19 cellular contexts compared by ENCODE assay signal in genomic region chr10:123318516-123318915, GRCh38.
DNase-seq lines count a peak whose midpoint lies in the region; ATAC-seq, FAIRE-seq and TF ChIP-seq lines count a peak whose summit lies in the region.
"Had no signal": no experiment of that assay in that cellular context is flagged by ENCODE, and none has a peak within 500 bp of the region (broad histone marks: within the 10 kb centered on the region; RNA-seq: fewer than 3 reads in every experiment).

No MANE protein-coding gene starts in this region.

- intact Hi-C loops in activated CD4-positive, alpha-beta memory T cell treated with anti-CD3 and anti-CD28 coated beads for 36 hours (cut with micrococcal nuclease): no loop called here
- intact Hi-C loops in GM12878 (cut with micrococcal nuclease; ENCODE audit: unreplicated experiment): no loop called here
- intact Hi-C loops in prostate gland (cut with DNase I): no loop called here
- intact Hi-C loops in heart left ventricle (cut with DNase I): no loop called here

- TF ChIP-seq POLR2A in GM12891 (IDR thresholded peaks at IDR 0.05; ENCODE audit: low read depth, low read length) (no peak), GM12878 (IDR thresholded peaks at IDR 0.05; ENCODE audit: low read depth, low read length) (no peak), prostate gland (IDR thresholded peaks at IDR 0.05) (no peak), heart left ventricle (IDR thresholded peaks at IDR 0.05) (no peak)

- SMC1A ChIA-PET in GM12878 (lab: Charles Lee; ENCODE audit: uncharacterized antibody, unreplicated experiment): no interaction called here

- FAIRE-seq in GM12891 (lab: Jason Lieb, UNC): peak; percentile 9
- no peak for FAIRE-seq in GM12878 (lab: Jason Lieb, UNC)
- FAIRE-seq: A204.1, GM12892 had no signal

- BruUV-seq in GM12878 (replicated peaks; lab: Mats Ljungman, UMichigan): no TSS peak

- DNase-seq in activated CD4-positive, alpha-beta memory T cell treated with anti-CD3 and anti-CD28 coated beads for 36 hours: peak; percentile 16
- no peak for DNase-seq in activated CD4-positive, alpha-beta memory T cell treated with anti-CD3 and anti-CD28 coated beads, Interleukin-2, amount 10 ng/mL, durations not matched to agents 7 days and 5 days
- DNase-seq in GM12891 (ENCODE audit: insufficient read length, low spot score) (no peak), GM12878 (ENCODE audit: low read depth, low spot score) (no peak), neural progenitor cell (ENCODE audit: low spot score) (no peak), prostate gland (ENCODE audit: low spot score) (no peak), heart left ventricle (no peak)
- DNase-seq: C1 segment of cervical spinal cord, Caco-2, IMR-90, MV-4-11, NCI-H146, NCI-H2081 treated with DMSO at 0.1 percent for 48 hours, NCI-H2227 treated with DMSO at 0.1 percent for 48 hours, NCI-H526 had no signal

- peaks cover 1% of the 10 kb centered on the region for H3K27me3 Mint-ChIP-seq in activated CD4-positive, alpha-beta memory T cell treated with anti-CD3 and anti-CD28 coated beads for 36 hours
- H3K27me3 Mint-ChIP-seq in activated CD4-positive, alpha-beta memory T cell treated with anti-CD3 and anti-CD28 coated beads, Interleukin-2, amount 10 ng/mL, durations not matched to agents 7 days and 5 days: no peaks in the 10 kb centered on the region
- H3K27me3 Mint-ChIP-seq in stimulated activated memory B cell treated with anti-CD40 and anti-IgM and Interleukin-4, amounts not matched to agents 10 μg/mL and 1 μg/mL and 100 μg/mL, for 72 hours: no peaks in the 10 kb centered on the region
- H3K27me3 Mint-ChIP-seq in neural progenitor cell (ENCODE audit: insufficient read depth, low read depth): no peaks in the 10 kb centered on the region

- H3K27ac Mint-ChIP-seq in activated CD4-positive, alpha-beta memory T cell treated with anti-CD3 and anti-CD28 coated beads for 36 hours: no peak overlapping the region
- H3K27ac Mint-ChIP-seq in activated CD4-positive, alpha-beta memory T cell treated with anti-CD3 and anti-CD28 coated beads, Interleukin-2, amount 10 ng/mL, durations not matched to agents 7 days and 5 days: no peak overlapping the region
- peak overlapping the region; percentile 4 for H3K27ac Mint-ChIP-seq in stimulated activated memory B cell treated with anti-CD40 and anti-IgM and Interleukin-4, amounts not matched to agents 10 μg/mL and 1 μg/mL and 100 μg/mL, for 72 hours
- H3K27ac Mint-ChIP-seq in neural progenitor cell: no peak overlapping the region

- CTCF ChIA-PET in activated CD4-positive, alpha-beta memory T cell treated with anti-CD3 and anti-CD28 coated beads for 36 hours (lab: Charles Lee): no interaction called here
- CTCF ChIA-PET in activated CD4-positive, alpha-beta memory T cell treated with anti-CD3 and anti-CD28 coated beads, Interleukin-2, amount 10 ng/mL, durations not matched to agents 7 days and 5 days (lab: Charles Lee): no interaction called here
- CTCF ChIA-PET in GM12878 (lab: Yijun Ruan, JAX): no interaction called here

- no peaks in the 10 kb centered on the region for H3F3A ChIP-seq in neural progenitor cell (ENCODE audit: low read depth)

- TF ChIP-seq EP300 in GM12878 (IDR thresholded peaks at IDR 0.05; ENCODE audit: borderline replicate concordance in 1 of 2, control insufficient read depth in 1 of 2, low read depth in 2 of 2, low read length in 2 of 2): no peak

- H3K36me3 ChIP-seq in GM12878 (ENCODE audit: control insufficient read depth in 2 of 2, insufficient read depth in 2 of 2, low read length in 1 of 2) (no peaks in the 10 kb centered on the region), neural progenitor cell (no peaks in the 10 kb centered on the region), prostate gland (no peaks in the 10 kb centered on the region), heart left ventricle (no peaks in the 10 kb centered on the region)

- H3K4me3 ChIP-seq in GM12878: no peak overlapping the region
- H3K4me3 ChIP-seq in neural progenitor cell: no peak overlapping the region
- no peak overlapping the region for H3K4me3 ChIP-seq in prostate gland
- H3K4me3 ChIP-seq in heart left ventricle: no peak overlapping the region

- no peaks in the 10 kb centered on the region for H3K9me3 ChIP-seq in GM12878 (replicated peaks; ENCODE audit: control insufficient read depth, insufficient read depth, low read length)
- H3K9me3 ChIP-seq in neural progenitor cell (ENCODE audit: low read depth): no peaks in the 10 kb centered on the region
- no peaks in the 10 kb centered on the region for H3K9me3 ChIP-seq in prostate gland
- no peaks in the 10 kb centered on the region for H3K9me3 ChIP-seq in heart left ventricle
- H3K9me3 ChIP-seq: Caco-2 had no signal

- no peaks in the 10 kb centered on the region for H3K4me1 Mint-ChIP-seq in activated CD4-positive, alpha-beta memory T cell treated with anti-CD3 and anti-CD28 coated beads for 36 hours (ENCODE audit: low read depth)
- no peaks in the 10 kb centered on the region for H3K4me1 Mint-ChIP-seq in activated CD4-positive, alpha-beta memory T cell treated with anti-CD3 and anti-CD28 coated beads, Interleukin-2, amount 10 ng/mL, durations not matched to agents 7 days and 5 days
- H3K4me1 Mint-ChIP-seq in stimulated activated memory B cell treated with anti-CD40 and anti-IgM and Interleukin-4, amounts not matched to agents 10 μg/mL and 1 μg/mL and 100 μg/mL, for 72 hours: no peaks in the 10 kb centered on the region
- no peaks in the 10 kb centered on the region for H3K4me1 Mint-ChIP-seq in neural progenitor cell

- H3K36me3 Mint-ChIP-seq in activated CD4-positive, alpha-beta memory T cell treated with anti-CD3 and anti-CD28 coated beads for 36 hours: no peaks in the 10 kb centered on the region
- no peaks in the 10 kb centered on the region for H3K36me3 Mint-ChIP-seq in activated CD4-positive, alpha-beta memory T cell treated with anti-CD3 and anti-CD28 coated beads, Interleukin-2, amount 10 ng/mL, durations not matched to agents 7 days and 5 days (ENCODE audit: low read depth)
- no peaks in the 10 kb centered on the region for H3K36me3 Mint-ChIP-seq in stimulated activated memory B cell treated with anti-CD40 and anti-IgM and Interleukin-4, amounts not matched to agents 10 μg/mL and 1 μg/mL and 100 μg/mL, for 72 hours
- H3K36me3 Mint-ChIP-seq in neural progenitor cell: no peaks in the 10 kb centered on the region

- ATAC-seq in GM12878 (no peak), heart left ventricle (no peak)
- ATAC-seq in stimulated activated memory B cell treated with anti-CD40 and anti-IgM and Interleukin-4, amounts not matched to agents 10 μg/mL and 1 μg/mL and 100 μg/mL, for 72 hours: peak; percentile 52
- ATAC-seq: HCT116 had no signal

- no peak overlapping the region for H3K9ac ChIP-seq in GM12878 (ENCODE audit: control insufficient read depth, insufficient read depth, low read length)
- no peak overlapping the region for H3K9ac ChIP-seq in neural progenitor cell

- no peak overlapping the region for H3K4me3 Mint-ChIP-seq in activated CD4-positive, alpha-beta memory T cell treated with anti-CD3 and anti-CD28 coated beads for 36 hours
- no peak overlapping the region for H3K4me3 Mint-ChIP-seq in activated CD4-positive, alpha-beta memory T cell treated with anti-CD3 and anti-CD28 coated beads, Interleukin-2, amount 10 ng/mL, durations not matched to agents 7 days and 5 days
- H3K4me3 Mint-ChIP-seq in stimulated activated memory B cell treated with anti-CD40 and anti-IgM and Interleukin-4, amounts not matched to agents 10 μg/mL and 1 μg/mL and 100 μg/mL, for 72 hours: no peak overlapping the region
- H3K4me3 Mint-ChIP-seq in neural progenitor cell: no peak overlapping the region

- H3K27ac ChIP-seq in GM12878 (ENCODE audit: control insufficient read depth, insufficient read depth): no peak overlapping the region
- no peak overlapping the region for H3K27ac ChIP-seq in neural progenitor cell
- no peak overlapping the region for H3K27ac ChIP-seq in prostate gland
- H3K27ac ChIP-seq in heart left ventricle: no peak overlapping the region

- no peak overlapping the region for H3K4me2 ChIP-seq in GM12878 (ENCODE audit: control insufficient read depth, insufficient read depth)
- H3K4me2 ChIP-seq in neural progenitor cell: no peak overlapping the region

- H3K27me3 ChIP-seq in GM12878 (replicated peaks in 1 of 2; ENCODE audit: control insufficient read depth in 2 of 2, insufficient read depth in 2 of 2, low read length in 1 of 2): no peaks in the 10 kb centered on the region
- no peaks in the 10 kb centered on the region for H3K27me3 ChIP-seq in neural progenitor cell
- H3K27me3 ChIP-seq in prostate gland (replicated peaks; ENCODE audit: insufficient read depth): no peaks in the 10 kb centered on the region
- H3K27me3 ChIP-seq in heart left ventricle: no peaks in the 10 kb centered on the region

- H4K20me1 ChIP-seq in GM12878 (ENCODE audit: control insufficient read depth, insufficient read depth) (no peaks in the 10 kb centered on the region), neural progenitor cell (ENCODE audit: low read depth) (no peaks in the 10 kb centered on the region)

- no peak for TF ChIP-seq CTCF in GM12878 (IDR thresholded peaks at IDR 0.05 in 2 of 3, conservative IDR thresholded peaks at IDR 0.05 in 1 of 3; ENCODE audit: control insufficient read depth in 2 of 3, extremely low read depth in 1 of 3, insufficient read depth in 1 of 3, low read depth in 3 of 3, low read length in 3 of 3)
- no peak for TF ChIP-seq CTCF in neural progenitor cell (IDR thresholded peaks at IDR 0.05)
- TF ChIP-seq CTCF in prostate gland (IDR thresholded peaks at IDR 0.05): no peak
- TF ChIP-seq CTCF in heart left ventricle (IDR thresholded peaks at IDR 0.05): no peak

- RAD21 ChIA-PET in GM12878 (lab: Charles Lee; ENCODE audit: unreplicated experiment): no interaction called here

- WGBS in GM12878 (ENCODE audit: insufficient coverage, insufficient replicate concordance, low lambda C conversion rate, missing lambda C conversion rate): 88% methylated on average over 1 of the region's 1 CpG
- 100% methylated on average over 1 of the region's 1 CpG for WGBS in prostate gland
- 70 to 100% (median 78%) methylated on average over 1 of the region's 1 CpG for WGBS in heart left ventricle, 4 donors

- in situ Hi-C loops in GM12878 (cut with MboI): no loop called here

- POLR2A ChIA-PET in activated CD4-positive, alpha-beta memory T cell treated with anti-CD3 and anti-CD28 coated beads for 36 hours (lab: Charles Lee): no interaction called here
- POLR2A ChIA-PET in activated CD4-positive, alpha-beta memory T cell treated with anti-CD3 and anti-CD28 coated beads, Interleukin-2, amount 10 ng/mL, durations not matched to agents 7 days and 5 days (lab: Charles Lee): no interaction called here
- POLR2A ChIA-PET in GM12878 (lab: Charles Lee): interaction anchor here (0.6 kb wide), 1 partner anchor 1424 kb away, joined by 3 read pairs; no protein-coding TSS in a partner anchor

- H3K4me1 ChIP-seq in GM12878 (ENCODE audit: control insufficient read depth, insufficient read depth, low read length): 0 out of 2 replicates have a peak, but pooled peaks cover 4% of the 10 kb centered on the region
- H3K4me1 ChIP-seq in neural progenitor cell: peaks cover 12% of the 10 kb centered on the region
- H3K4me1 ChIP-seq in prostate gland (replicated peaks): no peaks in the 10 kb centered on the region
- H3K4me1 ChIP-seq in heart left ventricle: no peaks in the 10 kb centered on the region
- H3K4me1 ChIP-seq: Caco-2 had no signal

- no peaks in the 10 kb centered on the region for H3K9me3 Mint-ChIP-seq in activated CD4-positive, alpha-beta memory T cell treated with anti-CD3 and anti-CD28 coated beads for 36 hours
- no peaks in the 10 kb centered on the region for H3K9me3 Mint-ChIP-seq in activated CD4-positive, alpha-beta memory T cell treated with anti-CD3 and anti-CD28 coated beads, Interleukin-2, amount 10 ng/mL, durations not matched to agents 7 days and 5 days
- H3K9me3 Mint-ChIP-seq in stimulated activated memory B cell treated with anti-CD40 and anti-IgM and Interleukin-4, amounts not matched to agents 10 μg/mL and 1 μg/mL and 100 μg/mL, for 72 hours: no peaks in the 10 kb centered on the region
- H3K9me3 Mint-ChIP-seq in neural progenitor cell: no peaks in the 10 kb centered on the region

- H3K79me2 ChIP-seq in GM12878 (ENCODE audit: control insufficient read depth, insufficient read depth, low read length) (no peaks in the 10 kb centered on the region), neural progenitor cell (ENCODE audit: low read depth) (no peaks in the 10 kb centered on the region)

- no peak for TF ChIP-seq RAD21 in GM12878 (IDR thresholded peaks at IDR 0.05; ENCODE audit: insufficient read depth, low read depth, low read length)

- H2AFZ ChIP-seq in GM12878 (ENCODE audit: control insufficient read depth, low read depth, low read length) (no peak overlapping the region), neural progenitor cell (replicated peaks) (no peak overlapping the region)
